Comparison of ENCODE assay signal across 13 cellular contexts in genomic region chr4:17448689-17449088, GRCh38.
DNase-seq lines count a peak whose midpoint lies in the region; ATAC-seq and TF ChIP-seq lines count a peak whose summit lies in the region.
"Had no signal": no experiment of that assay in that cellular context is flagged by ENCODE, and none has a peak within 500 bp of the region (broad histone marks: within the 10 kb centered on the region; RNA-seq: fewer than 3 reads in every experiment).

No MANE protein-coding gene starts in this region.

- H3K4me2 ChIP-seq in Loucy (ENCODE audit: low read depth, low read length, poor library complexity, severe bottlenecking): no peak overlapping the region

- peak overlapping the region; percentile 25 for H2AFZ ChIP-seq in Loucy (ENCODE audit: low read length)

- H3F3A ChIP-seq in Loucy (ENCODE audit: low read depth): no peaks in the 10 kb centered on the region

- TF ChIP-seq CTCF in Loucy (conservative IDR thresholded peaks at IDR 0.05; ENCODE audit: low read length) (no peak), chondrocyte (IDR thresholded peaks at IDR 0.05) (no peak)

- no peaks in the 10 kb centered on the region for H4K20me1 ChIP-seq in Loucy (ENCODE audit: insufficient read depth, low read length, poor library complexity, severe bottlenecking)

- H3K4me3 Mint-ChIP-seq in chondrocyte (ENCODE audit: unreplicated experiment): no peak overlapping the region
- H3K4me3 Mint-ChIP-seq: T-helper 1 cell treated with Interleukin-12 subunit alpha and Interleukin-12 subunit beta and Interleukin-4 antibody, amounts not matched to agents 30 μg/mL and 1 μg/mL, for 36 hours; type B pancreatic cell had no signal

- peaks cover 8% of the 10 kb centered on the region for H3K9me3 Mint-ChIP-seq in chondrocyte (ENCODE audit: low read depth)
- H3K9me3 Mint-ChIP-seq: T-helper 1 cell treated with Interleukin-12 subunit alpha and Interleukin-12 subunit beta and Interleukin-4 antibody, amounts not matched to agents 30 μg/mL and 1 μg/mL, for 36 hours; type B pancreatic cell had no signal

- H3K36me3 Mint-ChIP-seq in chondrocyte (ENCODE audit: low read depth): no peaks in the 10 kb centered on the region
- H3K36me3 Mint-ChIP-seq: type B pancreatic cell had no signal

- no peaks in the 10 kb centered on the region for H3K4me1 ChIP-seq in Loucy (ENCODE audit: insufficient read depth, low read length, poor library complexity, severe bottlenecking)
- H3K4me1 ChIP-seq: colonic mucosa had no signal

- H3K27me3 ChIP-seq in Loucy (ENCODE audit: insufficient read depth, low read length, poor library complexity, severe bottlenecking): no peaks in the 10 kb centered on the region
- H3K27me3 ChIP-seq: colonic mucosa, neutrophil had no signal

- no peaks in the 10 kb centered on the region for H3K36me3 ChIP-seq in Loucy (ENCODE audit: insufficient read depth, low read length)
- H3K36me3 ChIP-seq: colonic mucosa, neutrophil had no signal

- H3K4me3 ChIP-seq in Loucy (ENCODE audit: low read length, poor library complexity, severe bottlenecking): no peak overlapping the region
- H3K4me3 ChIP-seq: colonic mucosa had no signal

- peaks cover 9% of the 10 kb centered on the region for H3K27me3 Mint-ChIP-seq in chondrocyte (ENCODE audit: low read depth)

- H3K79me2 ChIP-seq in Loucy (ENCODE audit: insufficient read depth, low read length): no peaks in the 10 kb centered on the region

- ATAC-seq in GM18505 (IDR thresholded peaks at IDR 0.05; ENCODE audit: unreplicated experiment) (peak; percentile 64), GM21529 (IDR thresholded peaks at IDR 0.05; ENCODE audit: unreplicated experiment) (no peak), HG03025 (IDR thresholded peaks at IDR 0.05; ENCODE audit: low FRiP score, unreplicated experiment) (no peak)

- peak overlapping the region; percentile 30 for H3K27ac Mint-ChIP-seq in chondrocyte (ENCODE audit: unreplicated experiment)
- H3K27ac Mint-ChIP-seq: T-helper 1 cell treated with Interleukin-12 subunit alpha and Interleukin-12 subunit beta and Interleukin-4 antibody, amounts not matched to agents 30 μg/mL and 1 μg/mL, for 36 hours; type B pancreatic cell had no signal

- no peak for DNase-seq in chondrocyte (ENCODE audit: low spot score)
- DNase-seq in lung microvascular endothelial cell (ENCODE audit: low read depth in 2 of 2): peak; percentile 78 to 85
- no peak for DNase-seq in NCI-H2196 treated with DMSO at 0.1 percent for 48 hours (lab: John Stamatoyannopoulos, UW; ENCODE audit: unreplicated experiment)
- no peak for DNase-seq in anterior cingulate cortex (lab: John Stamatoyannopoulos, UW)
- DNase-seq: colonic mucosa, COR-L47 had no signal

- H3K9me3 ChIP-seq in Loucy (ENCODE audit: insufficient read depth, low read depth, low read length): no peaks in the 10 kb centered on the region
- H3K9me3 ChIP-seq: colonic mucosa, neutrophil had no signal

- peaks cover 7% of the 10 kb centered on the region for H3K4me1 Mint-ChIP-seq in chondrocyte (ENCODE audit: low read depth)

- no peak overlapping the region for H3K9ac ChIP-seq in Loucy (ENCODE audit: low read depth, low read length, poor library complexity, severe bottlenecking)

- TF ChIP-seq POLR2A in GM18505 (IDR thresholded peaks at IDR 0.05; ENCODE audit: borderline replicate concordance, extremely low read depth, insufficient read depth, insufficient read length): no peak

- H3K9me2 ChIP-seq in Loucy (replicated peaks; ENCODE audit: low read depth, low read length): no peaks in the 10 kb centered on the region

Comparison
In these comparisons a context has a peak if more than half of its experiments do, and no peak if none do; other contexts are left out.
1. DNase-seq: peak in lung microvascular endothelial cell (2 of 2); none in chondrocyte (single experiment), NCI-H2196 treated with DMSO at 0.1 percent for 48 hours (single experiment) and anterior cingulate cortex (0 of 58).